Comparison of ENCODE assay signal across 9 cellular contexts in genomic region chr2:106638043-106638442, GRCh38.
A peak's percentile ranks its signal among the peaks of the same experiment; 100 is the strongest.
DNase-seq lines count a peak whose midpoint lies in the region; ATAC-seq and TF ChIP-seq lines count a peak whose summit lies in the region.
"Had no signal": no experiment of that assay in that cellular context is flagged by ENCODE, and none has a peak within 500 bp of the region (broad histone marks: within the 10 kb centered on the region; RNA-seq: fewer than 3 reads in every experiment).

No MANE protein-coding gene starts in this region.

- no peaks in the 10 kb centered on the region for H3K9me3 Mint-ChIP-seq in activated CD4-positive, alpha-beta T cell treated with anti-CD3 and anti-CD28 coated beads, Interleukin-2, amount 10 ng/mL, durations not matched to agents 7 days and 5 days
- H3K9me3 Mint-ChIP-seq in CD8-positive, alpha-beta T cell: no peaks in the 10 kb centered on the region

- POLR2A ChIA-PET in activated CD4-positive, alpha-beta T cell treated with anti-CD3 and anti-CD28 coated beads, Interleukin-2, amount 10 ng/mL, durations not matched to agents 7 days and 5 days (lab: Charles Lee): no interaction called here
- POLR2A ChIA-PET in CD8-positive, alpha-beta T cell (lab: Charles Lee): no interaction called here

- no peak overlapping the region for H3K27ac ChIP-seq in OCI-LY3 (ENCODE audit: low read length)
- H3K27ac ChIP-seq in thoracic aorta: no peak overlapping the region
- H3K27ac ChIP-seq in CD8-positive, alpha-beta T cell (ENCODE audit: low read depth, low read length): no peak overlapping the region
- H3K27ac ChIP-seq: SJSA1 had no signal

- H3K27me3 Mint-ChIP-seq in activated CD4-positive, alpha-beta T cell treated with anti-CD3 and anti-CD28 coated beads, Interleukin-2, amount 10 ng/mL, durations not matched to agents 7 days and 5 days: no peaks in the 10 kb centered on the region
- H3K27me3 Mint-ChIP-seq in CD8-positive, alpha-beta T cell (ENCODE audit: low read depth): peaks cover 2% of the 10 kb centered on the region

- no peaks in the 10 kb centered on the region for H3K4me1 ChIP-seq in OCI-LY3 (ENCODE audit: low read length)
- peaks cover 0 to 3% of the 10 kb centered on the region in 2 donors for H3K4me1 ChIP-seq in thoracic aorta (ENCODE audit: control insufficient read depth in 1 of 2, low read depth in 2 of 2)
- no peaks in the 10 kb centered on the region for H3K4me1 ChIP-seq in CD8-positive, alpha-beta T cell (ENCODE audit: insufficient read depth, low read length)
- H3K4me1 ChIP-seq: SJSA1 had no signal

- DNase-seq in SIG-M5 treated with dmso at 0.1 percent for 504 hours (lab: John Stamatoyannopoulos, UW; ENCODE audit: unreplicated experiment) (peak; percentile 14), SIG-M5 (lab: John Stamatoyannopoulos, UW) (no peak), fibroblast of the aortic adventitia (ENCODE audit: low read depth) (peak; percentile 37), thoracic aorta (ENCODE audit: low spot score) (no peak)
- no peak for DNase-seq in activated CD4-positive, alpha-beta T cell treated with anti-CD3 and anti-CD28 coated beads, Interleukin-2, amount 10 ng/mL, durations not matched to agents 7 days and 5 days
- DNase-seq in CD8-positive, alpha-beta T cell: no peak
- DNase-seq in NK-92 treated with Interleukin-12 subunit alpha and Interleukin-12 subunit beta, amount 100 ng/mL, for 24 hours (lab: John Stamatoyannopoulos, UW): no peak

- H3K36me3 ChIP-seq in OCI-LY3 (replicated peaks; ENCODE audit: low read depth, low read length) (no peaks in the 10 kb centered on the region), thoracic aorta (no peaks in the 10 kb centered on the region)
- H3K36me3 ChIP-seq in CD8-positive, alpha-beta T cell (ENCODE audit: insufficient read depth, low read length): no peaks in the 10 kb centered on the region
- H3K36me3 ChIP-seq: SJSA1 had no signal

- H3K4me1 Mint-ChIP-seq in activated CD4-positive, alpha-beta T cell treated with anti-CD3 and anti-CD28 coated beads, Interleukin-2, amount 10 ng/mL, durations not matched to agents 7 days and 5 days: no peaks in the 10 kb centered on the region
- no peaks in the 10 kb centered on the region for H3K4me1 Mint-ChIP-seq in CD8-positive, alpha-beta T cell (ENCODE audit: low read depth)

- TF ChIP-seq CTCF in OCI-LY3 (IDR thresholded peaks at IDR 0.05; ENCODE audit: low read depth, low read length) (peak; percentile 67), fibroblast of the aortic adventitia (IDR thresholded peaks at IDR 0.05; ENCODE audit: insufficient read depth, low read length) (peak; percentile 33), thoracic aorta (IDR thresholded peaks at IDR 0.05) (peak; percentile 43)
- TF ChIP-seq CTCF in CD8-positive, alpha-beta T cell (IDR thresholded peaks at IDR 0.05): no peak

- CTCF ChIA-PET in activated CD4-positive, alpha-beta T cell treated with anti-CD3 and anti-CD28 coated beads, Interleukin-2, amount 10 ng/mL, durations not matched to agents 7 days and 5 days (lab: Charles Lee): no interaction called here
- CTCF ChIA-PET in CD8-positive, alpha-beta T cell (lab: Charles Lee): no interaction called here

- no peak overlapping the region for H3K9ac ChIP-seq in OCI-LY3 (ENCODE audit: low read length)

- H3K4me3 ChIP-seq in OCI-LY3 (ENCODE audit: low read length): no peak overlapping the region
- no peak overlapping the region for H3K4me3 ChIP-seq in fibroblast of the aortic adventitia (ENCODE audit: low read depth, low read length)
- H3K4me3 ChIP-seq in thoracic aorta: peak overlapping the region; percentile 27
- H3K4me3 ChIP-seq in CD8-positive, alpha-beta T cell (ENCODE audit: low read depth, low read length): no peak overlapping the region
- H3K4me3 ChIP-seq: SJSA1 had no signal

- intact Hi-C loops in CD8-positive, alpha-beta T cell (cut with DNase I, micrococcal nuclease): no loop called here

- H3K4me3 Mint-ChIP-seq in activated CD4-positive, alpha-beta T cell treated with anti-CD3 and anti-CD28 coated beads, Interleukin-2, amount 10 ng/mL, durations not matched to agents 7 days and 5 days: no peak overlapping the region
- H3K4me3 Mint-ChIP-seq in CD8-positive, alpha-beta T cell: no peak overlapping the region

- no peaks in the 10 kb centered on the region for H3K36me3 Mint-ChIP-seq in activated CD4-positive, alpha-beta T cell treated with anti-CD3 and anti-CD28 coated beads, Interleukin-2, amount 10 ng/mL, durations not matched to agents 7 days and 5 days (ENCODE audit: low read depth)
- no peaks in the 10 kb centered on the region for H3K36me3 Mint-ChIP-seq in CD8-positive, alpha-beta T cell

- H3K9me3 ChIP-seq in OCI-LY3 (ENCODE audit: insufficient read depth, low read length): no peaks in the 10 kb centered on the region
- no peaks in the 10 kb centered on the region for H3K9me3 ChIP-seq in thoracic aorta
- H3K9me3 ChIP-seq in CD8-positive, alpha-beta T cell (ENCODE audit: low read length): no peaks in the 10 kb centered on the region
- H3K9me3 ChIP-seq: SJSA1 had no signal

- H2AFZ ChIP-seq in OCI-LY3 (ENCODE audit: low read depth, low read length): no peak overlapping the region

- H3K79me2 ChIP-seq in OCI-LY3 (ENCODE audit: low read length): no peaks in the 10 kb centered on the region

- ATAC-seq in thoracic aorta (ENCODE audit: insufficient number of reproducible peaks, low FRiP score, low read depth): no peak
- ATAC-seq in CD8-positive, alpha-beta T cell: no peak

- H4K20me1 ChIP-seq in OCI-LY3 (ENCODE audit: insufficient read depth, low read length): no peaks in the 10 kb centered on the region

- H3K27me3 ChIP-seq in OCI-LY3 (ENCODE audit: low read depth, low read length) (no peaks in the 10 kb centered on the region), thoracic aorta (replicated peaks; ENCODE audit: insufficient read depth) (no peaks in the 10 kb centered on the region)
- no peaks in the 10 kb centered on the region for H3K27me3 ChIP-seq in CD8-positive, alpha-beta T cell (ENCODE audit: insufficient read depth, low read length)
- H3K27me3 ChIP-seq: SJSA1 had no signal

- H3K4me2 ChIP-seq in OCI-LY3 (ENCODE audit: low read length): no peak overlapping the region

- H3K27ac Mint-ChIP-seq in activated CD4-positive, alpha-beta T cell treated with anti-CD3 and anti-CD28 coated beads, Interleukin-2, amount 10 ng/mL, durations not matched to agents 7 days and 5 days: no peak overlapping the region
- H3K27ac Mint-ChIP-seq in CD8-positive, alpha-beta T cell: no peak overlapping the region

Comparison
In these comparisons a context has a peak if more than half of its experiments do, and no peak if none do; other contexts are left out.
1. DNase-seq: peak in SIG-M5 treated with dmso at 0.1 percent for 504 hours (single experiment) and fibroblast of the aortic adventitia (single experiment); none in SIG-M5 (single experiment), thoracic aorta (single experiment), activated CD4-positive, alpha-beta T cell treated with anti-CD3 and anti-CD28 coated beads, Interleukin-2, amount 10 ng/mL, durations not matched to agents 7 days and 5 days (single experiment), CD8-positive, alpha-beta T cell (0 of 7) and NK-92 treated with Interleukin-12 subunit alpha and Interleukin-12 subunit beta, amount 100 ng/mL, for 24 hours (single experiment).